ENCODE assay signal across 1 cellular context in genomic region chr1:154849645-154850131, GRCh38.
TF ChIP-seq lines count a peak whose summit lies in the region.

No MANE protein-coding gene starts in this region.

TF ChIP-seq in HEK293, 187 proteins besides CTCF, POLR2A, EP300 and RAD21 (continued from another document):
- TF ChIP-seq ZBTB44 (tag by site-specific recombination; IDR thresholded peaks at IDR 0.05) (peak; percentile 67; the same call in 1 of the 2 replicates), GLIS2 (tag by site-specific recombination; IDR thresholded peaks at IDR 0.05) (0 out of 2 replicates have a peak, but pooled peaks have one; percentile 38), WT1 (tag by site-specific recombination; IDR thresholded peaks at IDR 0.05) (peak; percentile 76), GLIS1 (tag by site-specific recombination; IDR thresholded peaks at IDR 0.05) (peak; percentile 40), KLF8 (tag by site-specific recombination; IDR thresholded peaks at IDR 0.05) (no peak), ZIC2 (tag by site-specific recombination; IDR thresholded peaks at IDR 0.05) (peak; percentile 81), ZNF350 (tag by site-specific recombination; IDR thresholded peaks at IDR 0.05) (no peak)
